Comparison of ENCODE assay signal across 8 cellular contexts in the genomic region with DNA sequence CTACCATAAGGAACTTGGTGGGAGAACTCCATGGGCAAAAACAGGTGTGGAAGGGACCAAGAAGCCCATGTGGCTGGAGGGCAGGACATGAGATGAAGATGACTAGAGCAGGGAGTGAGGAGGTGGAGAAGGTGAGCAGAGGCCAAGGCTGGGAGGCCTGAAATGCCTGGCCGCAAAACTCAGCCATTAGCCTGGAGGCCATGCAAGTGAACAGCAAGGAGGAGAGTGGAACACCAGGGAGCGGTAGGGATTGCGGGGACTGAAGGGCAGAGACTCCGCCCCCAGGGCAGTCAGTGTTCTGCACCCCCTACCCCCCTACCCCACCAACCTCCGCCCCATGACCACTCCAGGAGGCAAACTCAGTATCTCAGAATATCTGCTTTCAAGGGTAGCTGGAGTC. TPM values are rescaled to one million over a fixed set of nuclear protein-coding genes. Genes with fewer than 3 reads are reported as not detected.
DNase-seq lines count a peak whose midpoint lies in the region; ATAC-seq, FAIRE-seq and TF ChIP-seq lines count a peak whose summit lies in the region.

No MANE protein-coding gene starts in this region.

- TF ChIP-seq EP300 in stomach (IDR thresholded peaks at IDR 0.05): no peak

- no peak for DNase-seq in T-helper 1 cell
- DNase-seq in activated B cell treated with CpG ODN at 0.5 μM for 24 hours: no peak
- no peak for DNase-seq in stomach
- DNase-seq in NCI-H2171 treated with DMSO at 0.1 percent for 48 hours (lab: John Stamatoyannopoulos, UW): no peak
- no peak for DNase-seq in frontal cortex (ENCODE audit: low spot score in 2 of 2)

- H3K9me3 ChIP-seq in iPS-20b (ENCODE audit: insufficient read depth, low read depth, low read length) (no peaks in the 10 kb centered on the region), stomach (no peaks in the 10 kb centered on the region)

- no peaks in the 10 kb centered on the region for H3K27me3 Mint-ChIP-seq in T-helper 1 cell treated with Interleukin-12 subunit alpha and Interleukin-12 subunit beta and Interleukin-4 antibody, amounts not matched to agents 30 μg/mL and 1 μg/mL, for 36 hours (ENCODE audit: low read depth)
- no peaks in the 10 kb centered on the region for H3K27me3 Mint-ChIP-seq in activated B cell treated with CpG ODN at 0.5 μM for 24 hours

- H3K36me3 ChIP-seq in iPS-20b (ENCODE audit: insufficient read depth, low read depth, low read length) (no peaks in the 10 kb centered on the region), stomach (peaks cover 0 to 38% (median 27%) of the 10 kb centered on the region in 4 donors)

- no peak for TF ChIP-seq POLR2A in stomach (IDR thresholded peaks at IDR 0.05)

- ATAC-seq in activated B cell treated with CpG ODN at 0.5 μM for 24 hours (ENCODE audit: low read depth) (no peak), HG02852 (IDR thresholded peaks at IDR 0.05; ENCODE audit: unreplicated experiment) (no peak)

- H3K9me3 Mint-ChIP-seq in T-helper 1 cell treated with Interleukin-12 subunit alpha and Interleukin-12 subunit beta and Interleukin-4 antibody, amounts not matched to agents 30 μg/mL and 1 μg/mL, for 36 hours: no peaks in the 10 kb centered on the region
- no peaks in the 10 kb centered on the region for H3K9me3 Mint-ChIP-seq in activated B cell treated with CpG ODN at 0.5 μM for 24 hours

- no peak for FAIRE-seq in frontal cortex (lab: Jason Lieb, UNC)

- peak overlapping the region; percentile 93 for H3K4me3 Mint-ChIP-seq in T-helper 1 cell treated with Interleukin-12 subunit alpha and Interleukin-12 subunit beta and Interleukin-4 antibody, amounts not matched to agents 30 μg/mL and 1 μg/mL, for 36 hours
- peak overlapping the region; percentile 94 for H3K4me3 Mint-ChIP-seq in activated B cell treated with CpG ODN at 0.5 μM for 24 hours

- peak overlapping the region; percentile 99; the same call in 1 of the 2 replicates for H3K9ac ChIP-seq in iPS-20b (ENCODE audit: low read depth, low read length)

- intact Hi-C loops in activated B cell treated with CpG ODN at 0.5 μM for 24 hours (cut with micrococcal nuclease): loop anchor here (1.0 kb wide), 1 partner anchor 7 kb away; no protein-coding TSS in a partner anchor
- intact Hi-C loops in stomach (cut with DNase I; ENCODE audit: low total_unique reads): no loop called here

- peaks cover 31% of the 10 kb centered on the region for H3K27me3 ChIP-seq in iPS-20b (ENCODE audit: insufficient read depth, low read length)
- H3K27me3 ChIP-seq in stomach: no peaks in the 10 kb centered on the region

- H3K4me3 ChIP-seq in iPS-20b (ENCODE audit: low read length) (peak overlapping the region; percentile 95), stomach (peak overlapping the region; percentile 81 to 95 (median 92))

- H3K36me3 Mint-ChIP-seq in T-helper 1 cell treated with Interleukin-12 subunit alpha and Interleukin-12 subunit beta and Interleukin-4 antibody, amounts not matched to agents 30 μg/mL and 1 μg/mL, for 36 hours (ENCODE audit: low read depth): peaks cover 17% of the 10 kb centered on the region
- peaks cover 22% of the 10 kb centered on the region for H3K36me3 Mint-ChIP-seq in activated B cell treated with CpG ODN at 0.5 μM for 24 hours (ENCODE audit: low read depth)

- H3K27ac ChIP-seq in iPS-20b (ENCODE audit: low read length) (no peak overlapping the region), stomach (peak overlapping the region; percentile 74 to 97 (median 94))

- H3K4me1 ChIP-seq in iPS-20b (ENCODE audit: insufficient read depth, low read length) (0 out of 2 replicates have a peak, but pooled peaks cover 6% of the 10 kb centered on the region), stomach (peaks cover 21 to 51% (median 36%) of the 10 kb centered on the region in 4 donors)

- TF ChIP-seq CTCF in activated B cell treated with CpG ODN at 0.5 μM for 24 hours (IDR thresholded peaks at IDR 0.05): no peak
- TF ChIP-seq CTCF in stomach (IDR thresholded peaks at IDR 0.05): no peak

- peak overlapping the region; percentile 83 for H3K27ac Mint-ChIP-seq in T-helper 1 cell treated with Interleukin-12 subunit alpha and Interleukin-12 subunit beta and Interleukin-4 antibody, amounts not matched to agents 30 μg/mL and 1 μg/mL, for 36 hours
- peak overlapping the region; percentile 95 for H3K27ac Mint-ChIP-seq in activated B cell treated with CpG ODN at 0.5 μM for 24 hours

- POLR2A ChIA-PET in activated B cell treated with CpG ODN at 0.5 μM for 24 hours (lab: Charles Lee): interaction anchor here (0.7 to 5.2 kb wide), 6 partner anchors 16 to 303 kb away, joined by 4 to 77 read pairs (median 28); partner anchors contain the start of genes BCL7C and CTF1

- CTCF ChIA-PET in activated B cell treated with CpG ODN at 0.5 μM for 24 hours (lab: Charles Lee): interaction anchor here (3.6 kb wide), 1 partner anchor 25 kb away, joined by 22 read pairs; no protein-coding TSS in a partner anchor

- 43 to 63% (median 58%) methylated on average over 5 of the region's 5 CpGs for WGBS in stomach, 5 donors

- peaks cover 21% of the 10 kb centered on the region for H3K4me1 Mint-ChIP-seq in T-helper 1 cell treated with Interleukin-12 subunit alpha and Interleukin-12 subunit beta and Interleukin-4 antibody, amounts not matched to agents 30 μg/mL and 1 μg/mL, for 36 hours (ENCODE audit: low read depth)
- peaks cover 37% of the 10 kb centered on the region for H3K4me1 Mint-ChIP-seq in activated B cell treated with CpG ODN at 0.5 μM for 24 hours

RNA-seq across cellular contexts. Expression of gene BCL7C, which starts 17.0 kb away (rescaled TPM):
- total RNA-seq in activated B cell treated with CpG ODN at 0.5 μM for 24 hours (32.2 and 35.7 TPM in 2 replicates), stomach (10 to 100 TPM; 12.2 to 44.6 (median 21.6) TPM), frontal cortex (41.6 TPM)
- 10 to 100 TPM; 39.5 to 58.2 (median 48.4) TPM for polyA plus RNA-seq in stomach

RNA-seq across cellular contexts. Expression of gene CTF1, which starts 19.5 kb away (rescaled TPM):
- 0.56 and 0.62 TPM in 2 replicates for total RNA-seq in activated B cell treated with CpG ODN at 0.5 μM for 24 hours
- total RNA-seq in stomach: 1 to 10 TPM in 1 of 5 donors, under 1 TPM in 2, not detected in 2; 0.29 to 2.3 (median 0.55) TPM
- polyA plus RNA-seq in stomach: 1 to 10 TPM; 2.1 to 4.5 (median 2.9) TPM
- 0.41 TPM for total RNA-seq in frontal cortex

RNA-seq across cellular contexts. Expression of gene FBXL19, which starts 46.5 kb away (rescaled TPM):
- total RNA-seq in activated B cell treated with CpG ODN at 0.5 μM for 24 hours (20.3 and 24.2 TPM in 2 replicates), stomach (100 to 1,000 TPM in 1 of 5 donors, 10 to 100 TPM in 1, 1 to 10 TPM in 3; 6.7 to 252 (median 9.7) TPM), frontal cortex (66.4 TPM)
- polyA plus RNA-seq in stomach: 10 to 100 TPM in 1 of 3 donors, 1 to 10 TPM in 2; 5.8 to 12.7 (median 8.2) TPM
